Comparison of ENCODE assay signal across 4 cellular contexts in the genomic region with DNA sequence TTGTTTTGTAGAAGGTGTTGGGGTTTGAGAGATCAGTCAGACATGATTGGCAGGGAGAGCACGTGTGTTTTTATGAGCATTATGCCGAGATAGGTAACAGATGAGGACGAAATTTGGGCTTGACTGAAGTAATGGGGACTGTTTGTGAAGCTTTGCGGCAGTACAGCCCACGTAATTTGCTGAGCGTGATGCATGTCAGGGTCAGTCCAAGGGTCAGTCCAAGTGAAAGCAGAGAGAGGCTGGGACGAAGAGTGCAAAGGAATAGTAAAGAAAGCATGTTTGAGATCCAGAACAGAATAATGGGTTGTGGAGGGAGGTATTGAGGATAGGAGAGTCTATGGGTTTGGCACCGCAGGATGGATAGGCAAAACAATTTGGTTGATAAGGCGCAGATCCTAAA. TPM values are rescaled to one million over a fixed set of nuclear protein-coding genes. Genes with fewer than 3 reads are reported as not detected.
"Had no signal": no experiment of that assay in that cellular context is flagged by ENCODE, and none has a peak within 500 bp of the region (broad histone marks: within the 10 kb centered on the region; RNA-seq: fewer than 3 reads in every experiment).

No MANE protein-coding gene starts in this region.

RNA-seq across cellular contexts. Expression of a gene that starts 17.7 kb away (rescaled TPM):
- total RNA-seq: LHCN-M2, M059J, MCF 10A, NCI-H460 had no signal

RNA-seq across cellular contexts. Expression of a gene that starts 34.2 kb away (rescaled TPM):
- total RNA-seq: LHCN-M2, M059J, MCF 10A, NCI-H460 had no signal
